Comparison of ENCODE assay signal across 25 cellular contexts in genomic region chr5:87951661-87952060, GRCh38.
"Had no signal": no experiment of that assay in that cellular context is flagged by ENCODE, and none has a peak within 500 bp of the region (broad histone marks: within the 10 kb centered on the region; RNA-seq: fewer than 3 reads in every experiment).

No MANE protein-coding gene starts in this region.

- H3K27ac Mint-ChIP-seq: memory B cell; natural killer cell; progenitor cell of endocrine pancreas; stimulated activated naive CD8-positive, alpha-beta T cell treated with anti-CD3 and anti-CD28 coated beads, Interleukin-15, amount 100 ng/mL, for 72 hours had no signal

- ATAC-seq: esophagus mucosa; gastrocnemius medialis; left lobe of liver; natural killer cell; sciatic nerve; stimulated activated naive CD8-positive, alpha-beta T cell treated with anti-CD3 and anti-CD28 coated beads, Interleukin-15, amount 100 ng/mL, for 72 hours had no signal

- DNase-seq: dorsolateral prefrontal cortex; effector CD4-positive, alpha-beta T cell; foreskin fibroblast; gastrocnemius medialis; head of caudate nucleus; natural killer cell; stimulated activated CD4-positive, alpha-beta T cell treated with anti-CD3 and anti-CD28 coated beads, Interleukin-12 subunit alpha, Interleukin-12 subunit beta, amount 100 ng/mL, for 4 hours; stimulated activated CD4-positive, alpha-beta T cell treated with anti-CD3 and anti-CD28 coated beads, Interleukin-1b, Interleukin-23, amount 100 ng/mL, for 48 hours; stimulated activated CD4-positive, alpha-beta T cell treated with anti-CD3 and anti-CD28 coated beads, Interleukin-4, amount 100 ng/mL, for 1 hour; stimulated activated CD8-positive, alpha-beta memory T cell treated with anti-CD3 and anti-CD28 coated beads, Interleukin-4, amount 100 ng/mL, for 48 hours; stimulated activated naive CD4-positive, alpha-beta T cell; stimulated activated naive CD8-positive, alpha-beta T cell treated with anti-CD3 and anti-CD28 coated beads, Interleukin-15, amount 100 ng/mL, for 72 hours; thyroid gland; trophoblast cell had no signal

- H3K36me3 Mint-ChIP-seq: memory B cell, natural killer cell had no signal

- H3K9me3 ChIP-seq: gastrocnemius medialis, thyroid gland, vagina had no signal

- H3K4me3 ChIP-seq: gastrocnemius medialis, lung, smooth muscle cell, thyroid gland, vagina had no signal

- H3K4me3 Mint-ChIP-seq: memory B cell; natural killer cell; neural crest cell; stimulated activated naive CD8-positive, alpha-beta T cell treated with anti-CD3 and anti-CD28 coated beads, Interleukin-15, amount 100 ng/mL, for 72 hours had no signal

- H3K9me3 Mint-ChIP-seq: memory B cell, neural crest cell had no signal

- H3K4me1 Mint-ChIP-seq: memory B cell; natural killer cell; stimulated activated naive CD8-positive, alpha-beta T cell treated with anti-CD3 and anti-CD28 coated beads, Interleukin-15, amount 100 ng/mL, for 72 hours had no signal

- H3K27me3 ChIP-seq: dorsolateral prefrontal cortex, gastrocnemius medialis, thyroid gland, vagina had no signal

- H3K4me1 ChIP-seq: gastrocnemius medialis, parathyroid adenoma, thyroid gland, vagina had no signal

- H3K27me3 Mint-ChIP-seq: progenitor cell of endocrine pancreas; stimulated activated naive CD8-positive, alpha-beta T cell treated with anti-CD3 and anti-CD28 coated beads, Interleukin-15, amount 100 ng/mL, for 72 hours had no signal

- H3K27ac ChIP-seq: epithelial cell of prostate, gastrocnemius medialis, parathyroid adenoma, thyroid gland, vagina had no signal

- H3K36me3 ChIP-seq: gastrocnemius medialis, thyroid gland, vagina had no signal

- H3K9ac ChIP-seq: parathyroid adenoma had no signal
